ENCODE assay signal across 21 cellular contexts in genomic region chr7:14637968-14638367, GRCh38.
A peak's percentile ranks its signal among the peaks of the same experiment; 100 is the strongest.
DNase-seq lines count a peak whose midpoint lies in the region; ATAC-seq and TF ChIP-seq lines count a peak whose summit lies in the region.
"Had no signal": no experiment of that assay in that cellular context is flagged by ENCODE, and none has a peak within 500 bp of the region (broad histone marks: within the 10 kb centered on the region; RNA-seq: fewer than 3 reads in every experiment).

No MANE protein-coding gene starts in this region.

- H2AFZ ChIP-seq in SK-N-SH (ENCODE audit: low read depth) = no peak overlapping the region
- H2AFZ ChIP-seq in OCI-LY1 (ENCODE audit: low read length) = no peak overlapping the region

- no peak for DNase-seq in SK-N-SH
- DNase-seq in astrocyte of the spinal cord (ENCODE audit: low read depth, low spot score) = peak; percentile 6
- peak; percentile 9 for DNase-seq in renal cortical epithelial cell (ENCODE audit: low read depth)
- DNase-seq in activated CD4-positive, alpha-beta T cell treated with anti-CD3 and anti-CD28 coated beads, Interleukin-2, amount 50 U/mL, for 1 hour = no peak
- no peak for DNase-seq in ACHN
- DNase-seq in upper lobe of right lung = no peak
- DNase-seq: activated CD4-positive, alpha-beta T cell treated with anti-CD3 and anti-CD28 coated beads for 36 hours; activated naive CD4-positive, alpha-beta T cell treated with anti-CD3 and anti-CD28 coated beads, Interleukin-2, amount 50 U/mL, for 16 hours; CD4-positive, alpha-beta T cell; cerebellar nuclear complex; effector memory CD8-positive, alpha-beta T cell; NCI-H774; stimulated activated CD4-positive, alpha-beta T cell treated with anti-CD3 and anti-CD28 coated beads, Interleukin-2, amount 100 ng/mL, for 48 hours; stimulated activated naive CD8-positive, alpha-beta T cell treated with anti-CD3 and anti-CD28 coated beads, Interleukin-15, Interleukin-2, amounts not matched to agents 100 U/mL and 50 U/mL, for 24 hours had no signal

- H3K9me2 ChIP-seq in SK-N-SH = no peaks in the 10 kb centered on the region
- H3K9me2 ChIP-seq in OCI-LY1 (ENCODE audit: low read depth, low read length) = no peaks in the 10 kb centered on the region

- H3K79me2 ChIP-seq in SK-N-SH (ENCODE audit: insufficient read depth) (no peaks in the 10 kb centered on the region), OCI-LY1 (ENCODE audit: insufficient read depth, low read length) (no peaks in the 10 kb centered on the region)

- H3K9me3 ChIP-seq in SK-N-SH = no peaks in the 10 kb centered on the region
- H3K9me3 ChIP-seq in OCI-LY1 (ENCODE audit: low read length) = no peaks in the 10 kb centered on the region
- no peaks in the 10 kb centered on the region for H3K9me3 ChIP-seq in upper lobe of right lung
- H3K9me3 ChIP-seq: ascending aorta, esophagus muscularis mucosa, prostate gland, tibial nerve had no signal

- H3K4me1 ChIP-seq in SK-N-SH (ENCODE audit: control insufficient read depth in 1 of 2, insufficient read depth in 2 of 2, low read depth in 1 of 2, low read length in 1 of 2) (no peaks in the 10 kb centered on the region; a peak in 1 of 4 replicates), OCI-LY1 (ENCODE audit: insufficient read depth, low read length, severe bottlenecking) (peaks cover 11% of the 10 kb centered on the region), upper lobe of right lung (no peaks in the 10 kb centered on the region)
- H3K4me1 ChIP-seq: ascending aorta, prostate gland, tibial nerve had no signal

- H3K36me3 ChIP-seq in SK-N-SH (replicated peaks in 1 of 2; ENCODE audit: control insufficient read depth in 1 of 2, insufficient read depth in 2 of 2, low read length in 1 of 2) (no peaks in the 10 kb centered on the region), OCI-LY1 (ENCODE audit: insufficient read depth, low read length) (no peaks in the 10 kb centered on the region), upper lobe of right lung (no peaks in the 10 kb centered on the region)
- H3K36me3 ChIP-seq: ascending aorta, esophagus muscularis mucosa, prostate gland, tibial nerve had no signal

- intact Hi-C loops in upper lobe of right lung (cut with DNase I) = no loop called here

- 82% methylated on average over 2 of the region's 2 CpGs for WGBS in SK-N-SH (ENCODE audit: low lambda C conversion rate)

- no peak for ATAC-seq in SK-N-SH treated with all-trans-retinoic acid at 6 μM for 48 hours
- no peak for ATAC-seq in upper lobe of right lung
- ATAC-seq: activated CD4-positive, alpha-beta T cell treated with anti-CD3 and anti-CD28 coated beads for 36 hours; effector memory CD8-positive, alpha-beta T cell; stimulated activated naive CD8-positive, alpha-beta T cell treated with anti-CD3 and anti-CD28 coated beads, Interleukin-15, Interleukin-2, amounts not matched to agents 100 U/mL and 50 U/mL, for 24 hours had no signal

- H3K4me2 ChIP-seq in SK-N-SH = no peak overlapping the region
- H3K4me2 ChIP-seq in OCI-LY1 (ENCODE audit: low read length) = no peak overlapping the region

- TF ChIP-seq RAD21 in SK-N-SH (IDR thresholded peaks at IDR 0.05; ENCODE audit: low read length) = peak; percentile 49

- H3K4me3 ChIP-seq in SK-N-SH (ENCODE audit: low read depth in 2 of 2, low read length in 1 of 2) (no peak overlapping the region), OCI-LY1 (ENCODE audit: low read depth, low read length, poor library complexity, severe bottlenecking) (no peak overlapping the region), astrocyte of the spinal cord (ENCODE audit: low read depth, low read length) (no peak overlapping the region), upper lobe of right lung (no peak overlapping the region)
- H3K4me3 ChIP-seq: ascending aorta, esophagus muscularis mucosa, prostate gland, skin epidermis, tibial nerve had no signal

- no peak overlapping the region for H3K9ac ChIP-seq in SK-N-SH
- no peak overlapping the region for H3K9ac ChIP-seq in OCI-LY1 (ENCODE audit: low read length)

- no peaks in the 10 kb centered on the region for H4K20me1 ChIP-seq in SK-N-SH (ENCODE audit: insufficient read depth)
- no peaks in the 10 kb centered on the region for H4K20me1 ChIP-seq in OCI-LY1 (ENCODE audit: insufficient read depth, low read length)

- POLR2A ChIA-PET in SK-N-SH (lab: Yijun Ruan, JAX) = no interaction called here

- CTCF ChIA-PET in SK-N-SH (lab: Yijun Ruan, JAX) = interaction anchor here (0.8 to 1.9 kb wide), 5 partner anchors 8 to 1353 kb away, joined by 3 to 7 read pairs (median 5); partner anchors contain the start of gene ETV1

- peak; percentile 38 for TF ChIP-seq CTCF in SK-N-SH (IDR thresholded peaks at IDR 0.05)
- peak; percentile 17; the same call in 1 of the 2 replicates for TF ChIP-seq CTCF in OCI-LY1 (IDR thresholded peaks at IDR 0.05; ENCODE audit: low read length)
- TF ChIP-seq CTCF in astrocyte of the spinal cord (IDR thresholded peaks at IDR 0.05; ENCODE audit: low read depth, low read length) = no peak
- TF ChIP-seq CTCF in upper lobe of right lung (IDR thresholded peaks at IDR 0.05) = no peak

- H3K27me3 ChIP-seq in SK-N-SH (ENCODE audit: insufficient read depth) (no peaks in the 10 kb centered on the region), OCI-LY1 (ENCODE audit: insufficient read depth, low read length) (no peaks in the 10 kb centered on the region), upper lobe of right lung (no peaks in the 10 kb centered on the region)
- H3K27me3 ChIP-seq: ascending aorta, esophagus muscularis mucosa, tibial nerve had no signal

- no peak for TF ChIP-seq EP300 in SK-N-SH (IDR thresholded peaks at IDR 0.05; ENCODE audit: borderline replicate concordance in 1 of 2, low read depth in 1 of 2, low read length in 1 of 2)

- H3K27ac ChIP-seq in SK-N-SH (ENCODE audit: low read depth in 2 of 2, low read length in 1 of 2) (no peak overlapping the region), OCI-LY1 (ENCODE audit: low read depth, low read length, poor library complexity, severe bottlenecking) (no peak overlapping the region), upper lobe of right lung (no peak overlapping the region)
- H3K27ac ChIP-seq: ascending aorta, esophagus muscularis mucosa, prostate gland, skin epidermis, tibial nerve had no signal

- in situ Hi-C loops in astrocyte of the spinal cord (cut with HindIII; ENCODE audit: low sequenced_read_pairs) = no loop called here
- in situ Hi-C loops in ACHN (cut with HindIII; ENCODE audit: low pct_ligation_motif_present, low pct_unique_long_range_greater_than_20kb, low sequenced_read_pairs) = no loop called here

- H3F3A ChIP-seq in SK-N-SH (replicated peaks; ENCODE audit: insufficient read depth) (no peaks in the 10 kb centered on the region), OCI-LY1 (ENCODE audit: insufficient read depth, low read length) (no peaks in the 10 kb centered on the region)

TF ChIP-seq in SK-N-SH, 30 proteins besides CTCF, POLR2A, EP300 and RAD21:
- TF ChIP-seq NFIC (IDR thresholded peaks at IDR 0.05; ENCODE audit: borderline replicate concordance) (no peak), MAX (IDR thresholded peaks at IDR 0.05; ENCODE audit: low read depth) (no peak), TAF1 (IDR thresholded peaks at IDR 0.05; ENCODE audit: borderline replicate concordance, low read depth, low read length) (no peak), EZH2phosphoT487 (IDR thresholded peaks at IDR 0.05; ENCODE audit: borderline replicate concordance, low read depth) (no peak), RCOR1 (IDR thresholded peaks at IDR 0.05; ENCODE audit: low read length) (no peak), CHD2 (IDR thresholded peaks at IDR 0.05; ENCODE audit: low read length, partially characterized antibody) (no peak), POLR2AphosphoS5 (IDR thresholded peaks at IDR 0.05; ENCODE audit: low read depth, low read length) (no peak), TCF12 (IDR thresholded peaks at IDR 0.05) (no peak)

TF ChIP-seq in SK-N-SH treated with all-trans-retinoic acid at 6 μM for 48 hours, 23 proteins besides CTCF, POLR2A, EP300 and RAD21 (continues in another document):
- no peak for TF ChIP-seq TCF4 (CRISPR knock-in tag; IDR thresholded peaks at IDR 0.05; ENCODE audit: borderline replicate concordance)
- no peak for TF ChIP-seq ESRRG (CRISPR knock-in tag; IDR thresholded peaks at IDR 0.05)
- TF ChIP-seq, protein P1, sequence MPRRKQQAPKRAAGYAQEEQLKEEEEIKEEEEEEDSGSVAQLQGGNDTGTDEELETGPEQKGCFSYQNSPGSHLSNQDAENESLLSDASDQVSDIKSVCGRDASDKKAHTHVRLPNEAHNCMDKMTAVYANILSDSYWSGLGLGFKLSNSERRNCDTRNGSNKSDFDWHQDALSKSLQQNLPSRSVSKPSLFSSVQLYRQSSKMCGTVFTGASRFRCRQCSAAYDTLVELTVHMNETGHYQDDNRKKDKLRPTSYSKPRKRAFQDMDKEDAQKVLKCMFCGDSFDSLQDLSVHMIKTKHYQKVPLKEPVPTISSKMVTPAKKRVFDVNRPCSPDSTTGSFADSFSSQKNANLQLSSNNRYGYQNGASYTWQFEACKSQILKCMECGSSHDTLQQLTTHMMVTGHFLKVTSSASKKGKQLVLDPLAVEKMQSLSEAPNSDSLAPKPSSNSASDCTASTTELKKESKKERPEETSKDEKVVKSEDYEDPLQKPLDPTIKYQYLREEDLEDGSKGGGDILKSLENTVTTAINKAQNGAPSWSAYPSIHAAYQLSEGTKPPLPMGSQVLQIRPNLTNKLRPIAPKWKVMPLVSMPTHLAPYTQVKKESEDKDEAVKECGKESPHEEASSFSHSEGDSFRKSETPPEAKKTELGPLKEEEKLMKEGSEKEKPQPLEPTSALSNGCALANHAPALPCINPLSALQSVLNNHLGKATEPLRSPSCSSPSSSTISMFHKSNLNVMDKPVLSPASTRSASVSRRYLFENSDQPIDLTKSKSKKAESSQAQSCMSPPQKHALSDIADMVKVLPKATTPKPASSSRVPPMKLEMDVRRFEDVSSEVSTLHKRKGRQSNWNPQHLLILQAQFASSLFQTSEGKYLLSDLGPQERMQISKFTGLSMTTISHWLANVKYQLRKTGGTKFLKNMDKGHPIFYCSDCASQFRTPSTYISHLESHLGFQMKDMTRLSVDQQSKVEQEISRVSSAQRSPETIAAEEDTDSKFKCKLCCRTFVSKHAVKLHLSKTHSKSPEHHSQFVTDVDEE (CRISPR knock-in tag; IDR thresholded peaks at IDR 0.05) = no peak
- TF ChIP-seq ZNF565 (CRISPR knock-in tag; conservative IDR thresholded peaks at IDR 0.05; ENCODE audit: low read depth) = no peak
- no peak for TF ChIP-seq ZFP30 (CRISPR knock-in tag; IDR thresholded peaks at IDR 0.05)
- no peak for TF ChIP-seq ZFP3 (CRISPR knock-in tag; IDR thresholded peaks at IDR 0.05)
- no peak for TF ChIP-seq ZNF8 (CRISPR knock-in tag; IDR thresholded peaks at IDR 0.05)
- no peak for TF ChIP-seq CSDC2 (CRISPR knock-in tag; IDR thresholded peaks at IDR 0.05)

Comparison
In these comparisons a context has a peak if more than half of its experiments do, and no peak if none do; other contexts are left out.
1. DNase-seq: peak in astrocyte of the spinal cord (single experiment) and renal cortical epithelial cell (single experiment); none in SK-N-SH (single experiment), activated CD4-positive, alpha-beta T cell treated with anti-CD3 and anti-CD28 coated beads, Interleukin-2, amount 50 U/mL, for 1 hour (single experiment), ACHN (single experiment) and upper lobe of right lung (single experiment).
2. CTCF ChIP-seq: peak in SK-N-SH (single experiment) and OCI-LY1 (single experiment); none in astrocyte of the spinal cord (single experiment) and upper lobe of right lung (single experiment).